In genomic region chr12:29731556-29731955, GRCh38 we compare ENCODE assay signal across 25 cellular contexts.
"Had no signal": no experiment of that assay in that cellular context is flagged by ENCODE, and none has a peak within 500 bp of the region (broad histone marks: within the 10 kb centered on the region; RNA-seq: fewer than 3 reads in every experiment).

No MANE protein-coding gene starts in this region.

- H3K4me3 Mint-ChIP-seq: activated CD4-positive, alpha-beta T cell treated with anti-CD3 and anti-CD28 coated beads for 36 hours; activated naive CD8-positive, alpha-beta T cell; immature natural killer cell; type B pancreatic cell had no signal

- H3K4me1 ChIP-seq: body of pancreas, colonic mucosa, pancreas, prostate gland, uterus had no signal

- H3K4me1 Mint-ChIP-seq: immature natural killer cell had no signal

- H3K27me3 Mint-ChIP-seq: activated naive CD8-positive, alpha-beta T cell; type B pancreatic cell had no signal

- H3K36me3 Mint-ChIP-seq: activated naive CD8-positive, alpha-beta T cell; immature natural killer cell had no signal

- H3K27ac Mint-ChIP-seq: activated CD4-positive, alpha-beta T cell treated with anti-CD3 and anti-CD28 coated beads for 36 hours; activated naive CD8-positive, alpha-beta T cell; immature natural killer cell; type B pancreatic cell had no signal

- H3K27ac ChIP-seq: adrenal gland, body of pancreas, colonic mucosa, lower lobe of right lung, pancreas, prostate gland, uterus had no signal

- H3K4me3 ChIP-seq: adrenal gland, body of pancreas, colonic mucosa, dorsolateral prefrontal cortex, heart left ventricle, lower lobe of right lung, pancreas, prostate gland, right atrium auricular region, testis, uterus had no signal

- DNase-seq: activated CD4-positive, alpha-beta T cell treated with anti-CD3 and anti-CD28 coated beads for 36 hours; activated CD4-positive, CD25-positive, alpha-beta regulatory T cell; activated effector memory CD4-positive, alpha-beta T cell treated with Interleukin-2 at 50 U/mL for 16 hours; activated naive CD4-positive, alpha-beta T cell treated with Interleukin-2 at 50 U/mL for 16 hours; adrenal gland; aorta; body of pancreas; colonic mucosa; dorsolateral prefrontal cortex; effector memory CD4-positive, alpha-beta T cell; erythroblast; foreskin fibroblast; heart left ventricle; hypothalamus; immature natural killer cell; lower lobe of right lung; mesendoderm; pancreas; stimulated activated naive CD4-positive, alpha-beta T cell; testis; uterus had no signal

- H3K27me3 ChIP-seq: adrenal gland, body of pancreas, colonic mucosa, dorsolateral prefrontal cortex, heart left ventricle, pancreas, right atrium auricular region, testis, uterus had no signal

- ATAC-seq: activated CD4-positive, alpha-beta T cell treated with anti-CD3 and anti-CD28 coated beads for 36 hours; body of pancreas; heart left ventricle; lower lobe of right lung; pancreas had no signal

- H3K9me3 ChIP-seq: adrenal gland, body of pancreas, colonic mucosa, heart left ventricle, lower lobe of right lung, pancreas, prostate gland, right atrium auricular region, testis, uterus had no signal

- H3K9me3 Mint-ChIP-seq: type B pancreatic cell had no signal

- H3K36me3 ChIP-seq: adrenal gland, colonic mucosa, lower lobe of right lung, pancreas, prostate gland, right atrium auricular region, uterus had no signal
